ENCODE assay signal across 10 cellular contexts in genomic region chr21:35697321-35697808, GRCh38.
A peak's percentile ranks its signal among the peaks of the same experiment; 100 is the strongest.
DNase-seq lines count a peak whose midpoint lies in the region; ATAC-seq and TF ChIP-seq lines count a peak whose summit lies in the region.
"Had no signal": no experiment of that assay in that cellular context is flagged by ENCODE, and none has a peak within 500 bp of the region (broad histone marks: within the 10 kb centered on the region; RNA-seq: fewer than 3 reads in every experiment).

No MANE protein-coding gene starts in this region.

- H2BK20ac ChIP-seq in H9 (ENCODE audit: low read depth, low read length, poor library complexity, severe bottlenecking), result no peak overlapping the region

- H3K4me2 ChIP-seq in H9 (ENCODE audit: insufficient read depth, insufficient read length, low read length), result no peak overlapping the region

- no peak overlapping the region for H4K91ac ChIP-seq in H9 (ENCODE audit: insufficient read length, low read depth, low read length)

- H4K20me1 ChIP-seq in H9 (ENCODE audit: control insufficient read depth, insufficient read depth, insufficient read length), result no peaks in the 10 kb centered on the region

- H3K9me3 Mint-ChIP-seq in HFFc6 (no peaks in the 10 kb centered on the region), H9 (no peaks in the 10 kb centered on the region)
- H3K9me3 Mint-ChIP-seq: brain; naive thymus-derived CD8-positive, alpha-beta T cell had no signal

- H3K4me3 Mint-ChIP-seq in HFFc6 (no peak overlapping the region), H9 (no peak overlapping the region)
- H3K4me3 Mint-ChIP-seq: brain; naive thymus-derived CD8-positive, alpha-beta T cell had no signal

- TF ChIP-seq CTCF in HFFc6 (IDR thresholded peaks at IDR 0.05), result no peak
- TF ChIP-seq CTCF in H9 (conservative IDR thresholded peaks at IDR 0.05), result no peak

- no peak overlapping the region for H3K23ac ChIP-seq in H9 (ENCODE audit: insufficient read length, low read depth, low read length)

- no peak overlapping the region for H2BK12ac ChIP-seq in H9 (ENCODE audit: insufficient read length, low read depth, low read length)

- H4K8ac ChIP-seq in H9 (replicated peaks; ENCODE audit: insufficient read length, low read depth, low read length), result no peak overlapping the region

- H3K27me3 ChIP-seq in H9 (ENCODE audit: insufficient read depth, low read length), result no peaks in the 10 kb centered on the region

- H2AK5ac ChIP-seq in H9 (ENCODE audit: insufficient read length, low read length), result no peak overlapping the region

- H3K27me3 Mint-ChIP-seq in HFFc6 (ENCODE audit: insufficient read depth), result peaks cover 1% of the 10 kb centered on the region; the same call in 1 of the 2 replicates
- 0 out of 2 replicates have a peak, but pooled peaks cover 2% of the 10 kb centered on the region for H3K27me3 Mint-ChIP-seq in H9 (ENCODE audit: low read depth)

- H3K4ac ChIP-seq in H9 (ENCODE audit: low read depth, low read length), result no peak overlapping the region

- no peak overlapping the region for H2AFZ ChIP-seq in H9 (ENCODE audit: low read length)

- H3K79me2 ChIP-seq in H9 (ENCODE audit: insufficient read depth, low read length), result no peaks in the 10 kb centered on the region

- no peak overlapping the region for H4K5ac ChIP-seq in H9 (ENCODE audit: insufficient read length, low read depth, low read length)

- H3K14ac ChIP-seq in H9 (ENCODE audit: insufficient read depth, low read length), result no peak overlapping the region; the same call in 1 of the 2 replicates

- no peak overlapping the region for H3K27ac ChIP-seq in H9 (ENCODE audit: insufficient read length, low read depth, low read length)

- H3K79me1 ChIP-seq in H9 (ENCODE audit: insufficient read depth, low read depth, low read length, poor library complexity, severe bottlenecking), result no peaks in the 10 kb centered on the region

- DNase-seq in HS-27A (ENCODE audit: low read depth) (peak; percentile 20), NCI-H345 treated with DMSO at 0.1 percent for 48 hours (lab: John Stamatoyannopoulos, UW; ENCODE audit: unreplicated experiment) (peak; percentile 83), fibroblast of peridontal ligament (ENCODE audit: extremely low read depth) (peak; percentile 6), putamen (ENCODE audit: low spot score) (peak; percentile 53), HFFc6 (no peak), H9 (no peak)

- peaks cover 2% of the 10 kb centered on the region; the same call in 1 of the 2 replicates for H3K4me1 ChIP-seq in H9 (ENCODE audit: insufficient read depth, low read length)

- H3K36me3 Mint-ChIP-seq in HFFc6 (ENCODE audit: low read depth), result no peaks in the 10 kb centered on the region
- no peaks in the 10 kb centered on the region for H3K36me3 Mint-ChIP-seq in H9 (ENCODE audit: insufficient read depth in 1 of 3, low read depth in 3 of 3)
- H3K36me3 Mint-ChIP-seq: brain; naive thymus-derived CD8-positive, alpha-beta T cell had no signal

- no peak overlapping the region for H3T11ph ChIP-seq in H9 (ENCODE audit: low read length)

- no peaks in the 10 kb centered on the region for H3K23me2 ChIP-seq in H9 (ENCODE audit: insufficient read length, low read depth, low read length, poor library complexity, severe bottlenecking)

- ATAC-seq in GM21528 (IDR thresholded peaks at IDR 0.05; ENCODE audit: low FRiP score, unreplicated experiment), result no peak
- ATAC-seq in HG03378 (IDR thresholded peaks at IDR 0.05; ENCODE audit: unreplicated experiment), result no peak

- no peak overlapping the region for H3K27ac Mint-ChIP-seq in HFFc6
- no peak overlapping the region for H3K27ac Mint-ChIP-seq in H9
- H3K27ac Mint-ChIP-seq: brain had no signal

- H3K9me3 ChIP-seq in H9 (ENCODE audit: control insufficient read depth, low read depth, low read length), result no peaks in the 10 kb centered on the region

- peaks cover 9% of the 10 kb centered on the region; the same call in 1 of the 2 replicates for H3K4me1 Mint-ChIP-seq in HFFc6 (ENCODE audit: low read depth)
- peaks cover 1 to 3% of the 10 kb centered on the region in 2 experiments for H3K4me1 Mint-ChIP-seq in H9

- H3K56ac ChIP-seq in H9 (ENCODE audit: insufficient read length, low read depth, low read length), result no peak overlapping the region

- no peak overlapping the region for H3K9ac ChIP-seq in H9 (ENCODE audit: extremely low read depth, insufficient read length, low read length)

- H2BK120ac ChIP-seq in H9 (ENCODE audit: low read depth, low read length, poor library complexity, severe bottlenecking), result no peak overlapping the region

- no peak overlapping the region for H3K18ac ChIP-seq in H9 (ENCODE audit: insufficient read length, low read depth, low read length)

- no peak overlapping the region for H2BK15ac ChIP-seq in H9 (ENCODE audit: low read depth, low read length)

- H2BK5ac ChIP-seq in H9 (ENCODE audit: insufficient read length, low read length), result no peak overlapping the region

- no CpG with 5 or more reads among the region's 3 CpGs for WGBS in H9 (ENCODE audit: extremely low coverage, insufficient read length, low lambda C conversion rate)

Comparison
In these comparisons a context has a peak if more than half of its experiments do, and no peak if none do; other contexts are left out.
1. DNase-seq: peak in HS-27A (single experiment), NCI-H345 treated with DMSO at 0.1 percent for 48 hours (single experiment), fibroblast of peridontal ligament (single experiment) and putamen (single experiment); none in HFFc6 (single experiment) and H9 (single experiment).